Comparison of ENCODE assay signal across 8 cellular contexts in genomic region chr4:153488719-153489384, GRCh38. TPM values are rescaled to one million over a fixed set of nuclear protein-coding genes. Genes with fewer than 3 reads are reported as not detected.
DNase-seq lines count a peak whose midpoint lies in the region; ATAC-seq lines count a peak whose summit lies in the region.

No MANE protein-coding gene starts in this region.

- H3K9me3 ChIP-seq in subcutaneous abdominal adipose tissue (ENCODE audit: control insufficient read depth in 5 of 5, low read length in 5 of 5), result no peaks in the 10 kb centered on the region

- H3K36me3 ChIP-seq in subcutaneous abdominal adipose tissue (ENCODE audit: control insufficient read depth in 5 of 5, insufficient read depth in 5 of 5, low read length in 5 of 5), result peaks cover 0 to 2% (median 0%) of the 10 kb centered on the region in 5 donors

- H3K27me3 ChIP-seq in subcutaneous abdominal adipose tissue (ENCODE audit: control insufficient read depth in 5 of 5, insufficient read depth in 4 of 5, low read length in 5 of 5), result no peaks in the 10 kb centered on the region

- H3K4me3 ChIP-seq in subcutaneous abdominal adipose tissue (ENCODE audit: low read depth in 1 of 5, low read length in 5 of 5), result peak overlapping the region in 4 of 5 donors; percentile 42 to 55 (median 48)

- H3K9ac ChIP-seq in subcutaneous abdominal adipose tissue (ENCODE audit: low read length in 5 of 5), result peak overlapping the region; percentile 60 to 73 (median 67)

- ATAC-seq in HG03135 (IDR thresholded peaks at IDR 0.05; ENCODE audit: unreplicated experiment) (peak; percentile 35), left cardiac atrium (peak; percentile 40 to 63)

- peak overlapping the region; percentile 80 for H3K27ac ChIP-seq in subcutaneous abdominal adipose tissue (ENCODE audit: low read depth, low read length)

- intact Hi-C loops in left cardiac atrium (cut with DNase I), result no loop called here

- DNase-seq in stimulated activated CD4-positive, alpha-beta T cell treated with anti-CD3 and anti-CD28 coated beads, Interleukin-1b, Interleukin-23, amount 100 ng/mL, for 48 hours, result peak; percentile 45
- no peak for DNase-seq in stimulated activated CD4-positive, alpha-beta T cell treated with anti-CD3 and anti-CD28 coated beads, Interleukin-4, amount 100 ng/mL, for 24 hours
- peak; percentile 44 for DNase-seq in activated CD4-positive, alpha-beta T cell treated with anti-CD3 and anti-CD28 coated beads, Interleukin-2, amount 50 U/mL, for 1 hour
- DNase-seq in left cardiac atrium (peak; percentile 58), NCI-H1105 (lab: John Stamatoyannopoulos, UW) (no peak)
- DNase-seq in central memory CD4-positive, alpha-beta T cell, result no peak

- peaks cover 11 to 46% (median 33%) of the 10 kb centered on the region in 5 donors for H3K4me1 ChIP-seq in subcutaneous abdominal adipose tissue (ENCODE audit: control insufficient read depth in 5 of 5, insufficient read depth in 5 of 5, low read length in 5 of 5)

RNA-seq across cellular contexts. Expression of gene TMEM131L, which starts 22.7 kb away (rescaled TPM):
- 10 to 100 TPM in 1 of 2 donors, 1 to 10 TPM in 1; 8.1 to 13.1 TPM for total RNA-seq in left cardiac atrium

Comparison
In these comparisons a context has a peak if more than half of its experiments do, and no peak if none do; other contexts are left out.
1. DNase-seq: peak in stimulated activated CD4-positive, alpha-beta T cell treated with anti-CD3 and anti-CD28 coated beads, Interleukin-1b, Interleukin-23, amount 100 ng/mL, for 48 hours (single experiment), activated CD4-positive, alpha-beta T cell treated with anti-CD3 and anti-CD28 coated beads, Interleukin-2, amount 50 U/mL, for 1 hour (single experiment) and left cardiac atrium (single experiment); none in stimulated activated CD4-positive, alpha-beta T cell treated with anti-CD3 and anti-CD28 coated beads, Interleukin-4, amount 100 ng/mL, for 24 hours (single experiment), NCI-H1105 (single experiment) and central memory CD4-positive, alpha-beta T cell (single experiment).